Comparison of ENCODE assay signal across 1 cellular context in genomic region chr3:41075958-41076357, GRCh38.
TF ChIP-seq lines count a peak whose summit lies in the region.

No MANE protein-coding gene starts in this region.

TF ChIP-seq in K562, 482 proteins besides CTCF, POLR2A, EP300 and RAD21 (continued from another document):
- no peak for TF ChIP-seq ZNF518B (CRISPR knock-in tag; IDR thresholded peaks at IDR 0.05)
- peak; percentile 50 for TF ChIP-seq FOSL1 (tag; conservative IDR thresholded peaks at IDR 0.05)
- TF ChIP-seq KLF16 (IDR thresholded peaks at IDR 0.05), result peak; percentile 42; the same call in 1 of the 2 replicates
- TF ChIP-seq ATF7 (IDR thresholded peaks at IDR 0.05), result peak; percentile 75
- no peak for TF ChIP-seq ZFX (CRISPR knock-in tag; IDR thresholded peaks at IDR 0.05)
- TF ChIP-seq CTBP1 (IDR thresholded peaks at IDR 0.05; ENCODE audit: borderline replicate concordance), result peak; percentile 13; the same call in 1 of the 2 replicates
- TF ChIP-seq EWSR1 (IDR thresholded peaks at IDR 0.05; ENCODE audit: borderline replicate concordance, low read depth, partially characterized antibody), result no peak
- TF ChIP-seq VEZF1 (CRISPR knock-in tag; IDR thresholded peaks at IDR 0.05), result peak; percentile 37; the same call in 1 of the 2 replicates
- TF ChIP-seq ARID1B (IDR thresholded peaks at IDR 0.05), result peak; percentile 26; the same call in 1 of the 2 replicates
- TF ChIP-seq CREB5 (CRISPR knock-in tag; IDR thresholded peaks at IDR 0.05), result no peak
- no peak for TF ChIP-seq MAX (CRISPR knock-in tag; IDR thresholded peaks at IDR 0.05)
- TF ChIP-seq SMARCA4 (IDR thresholded peaks at IDR 0.05), result no peak
- no peak for TF ChIP-seq ZNF75A (CRISPR knock-in tag; IDR thresholded peaks at IDR 0.05)
- no peak for TF ChIP-seq ZNF707 (CRISPR knock-in tag; conservative IDR thresholded peaks at IDR 0.05)
- TF ChIP-seq CEBPB (tag; IDR thresholded peaks at IDR 0.05), result peak; percentile 57
- TF ChIP-seq ZNF76 (CRISPR knock-in tag; IDR thresholded peaks at IDR 0.05; ENCODE audit: borderline replicate concordance), result no peak
- no peak for TF ChIP-seq TAF9B (IDR thresholded peaks at IDR 0.05; ENCODE audit: partially characterized antibody)
- TF ChIP-seq FOXJ2 (tag; IDR thresholded peaks at IDR 0.05), result 0 out of 2 replicates have a peak, but pooled peaks have one; percentile 35
- no peak for TF ChIP-seq AFF4 (CRISPR knock-in tag; IDR thresholded peaks at IDR 0.05)
- TF ChIP-seq ZNF589 (CRISPR knock-in tag; IDR thresholded peaks at IDR 0.05; ENCODE audit: low read depth), result peak; percentile 43; the same call in 1 of the 2 replicates
- TF ChIP-seq CTCFL (IDR thresholded peaks at IDR 0.05; ENCODE audit: borderline replicate concordance, insufficient read depth, low read depth, low read length, poor library complexity, severe bottlenecking), result no peak
TF ChIP-seq in K562: peak in this region for 14.
